In genomic region chr2:239054921-239055320, GRCh38 we compare ENCODE assay signal across 22 cellular contexts.
DNase-seq lines count a peak whose midpoint lies in the region; ATAC-seq and TF ChIP-seq lines count a peak whose summit lies in the region.
"Had no signal": no experiment of that assay in that cellular context is flagged by ENCODE, and none has a peak within 500 bp of the region (broad histone marks: within the 10 kb centered on the region; RNA-seq: fewer than 3 reads in every experiment).

No MANE protein-coding gene starts in this region.

- H3K36me3 ChIP-seq in spleen: peaks cover 0 to 100% (median 51%) of the 10 kb centered on the region in 6 donors
- H3K36me3 ChIP-seq: HAP-1 had no signal

- no peak overlapping the region for H3K4me3 Mint-ChIP-seq in activated CD8-positive, alpha-beta T cell treated with anti-CD3 and anti-CD28 coated beads, Interleukin-2, amount 10 ng/mL, durations not matched to agents 7 days and 5 days
- no peak overlapping the region for H3K4me3 Mint-ChIP-seq in activated CD8-positive, alpha-beta T cell treated with anti-CD3 and anti-CD28 coated beads for 36 hours
- no peak overlapping the region for H3K4me3 Mint-ChIP-seq in T-helper 17 cell
- H3K4me3 Mint-ChIP-seq: CD4-positive, alpha-beta memory T cell; HFFc6 had no signal

- H3K27ac Mint-ChIP-seq in activated CD8-positive, alpha-beta T cell treated with anti-CD3 and anti-CD28 coated beads, Interleukin-2, amount 10 ng/mL, durations not matched to agents 7 days and 5 days: peak overlapping the region; percentile 50
- H3K27ac Mint-ChIP-seq in activated CD8-positive, alpha-beta T cell treated with anti-CD3 and anti-CD28 coated beads for 36 hours: no peak overlapping the region
- H3K27ac Mint-ChIP-seq in T-helper 17 cell: peak overlapping the region; percentile 74
- H3K27ac Mint-ChIP-seq: HFFc6 had no signal

- intact Hi-C loops in activated CD8-positive, alpha-beta T cell treated with anti-CD3 and anti-CD28 coated beads for 36 hours (cut with micrococcal nuclease): no loop called here
- intact Hi-C loops in posterior vena cava (cut with DNase I): no loop called here
- intact Hi-C loops in spleen (cut with DNase I; ENCODE audit: low total_unique reads): no loop called here

- H3K9me3 ChIP-seq in T-helper 17 cell (ENCODE audit: control insufficient read depth, low read length, poor library complexity, severe bottlenecking): no peaks in the 10 kb centered on the region
- peaks cover 0 to 18% (median 13%) of the 10 kb centered on the region in 8 donors for H3K9me3 ChIP-seq in spleen
- H3K9me3 ChIP-seq: A549, BE2C, HAP-1 had no signal

- POLR2A ChIA-PET in activated CD8-positive, alpha-beta T cell treated with anti-CD3 and anti-CD28 coated beads, Interleukin-2, amount 10 ng/mL, durations not matched to agents 7 days and 5 days (lab: Charles Lee): no interaction called here
- POLR2A ChIA-PET in activated CD8-positive, alpha-beta T cell treated with anti-CD3 and anti-CD28 coated beads for 36 hours (lab: Charles Lee): no interaction called here

- no peak for ATAC-seq in activated CD8-positive, alpha-beta T cell treated with anti-CD3 and anti-CD28 coated beads, Interleukin-2, amount 10 ng/mL, durations not matched to agents 7 days and 5 days
- no peak for ATAC-seq in activated CD8-positive, alpha-beta T cell treated with anti-CD3 and anti-CD28 coated beads for 36 hours
- ATAC-seq in T-helper 17 cell: no peak
- ATAC-seq: A549 had no signal

- no peak for TF ChIP-seq CTCF in activated CD8-positive, alpha-beta T cell treated with anti-CD3 and anti-CD28 coated beads for 36 hours (IDR thresholded peaks at IDR 0.05)
- TF ChIP-seq CTCF in spleen (IDR thresholded peaks at IDR 0.05 in 8 of 11, conservative IDR thresholded peaks at IDR 0.05 in 3 of 11): no peak

- CTCF ChIA-PET in activated CD8-positive, alpha-beta T cell treated with anti-CD3 and anti-CD28 coated beads, Interleukin-2, amount 10 ng/mL, durations not matched to agents 7 days and 5 days (lab: Charles Lee): no interaction called here
- CTCF ChIA-PET in activated CD8-positive, alpha-beta T cell treated with anti-CD3 and anti-CD28 coated beads for 36 hours (lab: Charles Lee): no interaction called here

- H3K4me3 ChIP-seq in spleen: no peak overlapping the region
- H3K4me3 ChIP-seq: A549; BLaER1 treated with 17β-estradiol and CSF1 and Interleukin-3, amounts not matched to agents 10 nM and 100 nM; HAP-1 had no signal

- no peak for DNase-seq in activated CD8-positive, alpha-beta T cell treated with anti-CD3 and anti-CD28 coated beads, Interleukin-2, amount 10 ng/mL, durations not matched to agents 7 days and 5 days
- DNase-seq in activated CD8-positive, alpha-beta T cell treated with anti-CD3 and anti-CD28 coated beads for 36 hours: no peak
- DNase-seq in T-helper 17 cell: no peak
- DNase-seq in posterior vena cava (ENCODE audit: low spot score): peak; percentile 58
- DNase-seq in spleen: peak; percentile 6
- DNase-seq in NCI-H2107 (lab: John Stamatoyannopoulos, UW): no peak
- no peak for DNase-seq in SIG-M5 (lab: John Stamatoyannopoulos, UW)
- DNase-seq: 8988T; ACHN; AML-193; BE2C; Calu3; CD4-positive, alpha-beta memory T cell; COR-L47; DMS53; DMS79 treated with DMSO at 0.1 percent for 48 hours; GF-D8; GOT3; HFFc6 had no signal

- peaks cover 16% of the 10 kb centered on the region for H3K36me3 Mint-ChIP-seq in activated CD8-positive, alpha-beta T cell treated with anti-CD3 and anti-CD28 coated beads, Interleukin-2, amount 10 ng/mL, durations not matched to agents 7 days and 5 days (ENCODE audit: low read depth)
- peaks cover 6% of the 10 kb centered on the region for H3K36me3 Mint-ChIP-seq in activated CD8-positive, alpha-beta T cell treated with anti-CD3 and anti-CD28 coated beads for 36 hours (ENCODE audit: low read depth)
- H3K36me3 Mint-ChIP-seq in T-helper 17 cell (ENCODE audit: low read depth): peaks cover 14% of the 10 kb centered on the region

- peaks cover 0 to 6% (median 0%) of the 10 kb centered on the region in 6 donors for H3K4me1 ChIP-seq in spleen
- H3K4me1 ChIP-seq: A549, BE2C, HAP-1 had no signal

- no peak for TF ChIP-seq POLR2A in spleen (IDR thresholded peaks at IDR 0.05)

- H3K9me3 Mint-ChIP-seq in activated CD8-positive, alpha-beta T cell treated with anti-CD3 and anti-CD28 coated beads, Interleukin-2, amount 10 ng/mL, durations not matched to agents 7 days and 5 days (ENCODE audit: insufficient read depth): no peaks in the 10 kb centered on the region
- H3K9me3 Mint-ChIP-seq in activated CD8-positive, alpha-beta T cell treated with anti-CD3 and anti-CD28 coated beads for 36 hours: no peaks in the 10 kb centered on the region
- H3K9me3 Mint-ChIP-seq: CD4-positive, alpha-beta memory T cell; HFFc6 had no signal

- H3K27me3 ChIP-seq in spleen (replicated peaks in 1 of 7): no peaks in the 10 kb centered on the region
- H3K27me3 ChIP-seq: BE2C; BLaER1 treated with 17β-estradiol and CSF1 and Interleukin-3, amounts not matched to agents 10 nM and 100 nM had no signal

- WGBS in spleen, 5 donors: 95 to 99% (median 96%) methylated on average over 8 of the region's 8 CpGs

- H3K27ac ChIP-seq in spleen: no peak overlapping the region
- H3K27ac ChIP-seq: A549; BLaER1 treated with 17β-estradiol and CSF1 and Interleukin-3, amounts not matched to agents 10 nM and 100 nM had no signal

- H3K27me3 Mint-ChIP-seq in activated CD8-positive, alpha-beta T cell treated with anti-CD3 and anti-CD28 coated beads, Interleukin-2, amount 10 ng/mL, durations not matched to agents 7 days and 5 days (ENCODE audit: low read depth): no peaks in the 10 kb centered on the region
- no peaks in the 10 kb centered on the region for H3K27me3 Mint-ChIP-seq in activated CD8-positive, alpha-beta T cell treated with anti-CD3 and anti-CD28 coated beads for 36 hours
- no peaks in the 10 kb centered on the region for H3K27me3 Mint-ChIP-seq in T-helper 17 cell
- H3K27me3 Mint-ChIP-seq: CD4-positive, alpha-beta memory T cell had no signal

- no peaks in the 10 kb centered on the region for H3K4me1 Mint-ChIP-seq in activated CD8-positive, alpha-beta T cell treated with anti-CD3 and anti-CD28 coated beads, Interleukin-2, amount 10 ng/mL, durations not matched to agents 7 days and 5 days (ENCODE audit: low read depth)
- H3K4me1 Mint-ChIP-seq in activated CD8-positive, alpha-beta T cell treated with anti-CD3 and anti-CD28 coated beads for 36 hours (ENCODE audit: low read depth): no peaks in the 10 kb centered on the region
- peaks cover 8% of the 10 kb centered on the region for H3K4me1 Mint-ChIP-seq in T-helper 17 cell
- H3K4me1 Mint-ChIP-seq: CD4-positive, alpha-beta memory T cell had no signal

Comparison
In these comparisons a context has a peak if more than half of its experiments do, and no peak if none do; other contexts are left out.
1. DNase-seq: peak in posterior vena cava (single experiment) and spleen (single experiment); none in activated CD8-positive, alpha-beta T cell treated with anti-CD3 and anti-CD28 coated beads, Interleukin-2, amount 10 ng/mL, durations not matched to agents 7 days and 5 days (single experiment), activated CD8-positive, alpha-beta T cell treated with anti-CD3 and anti-CD28 coated beads for 36 hours (single experiment), T-helper 17 cell (0 of 3), NCI-H2107 (single experiment) and SIG-M5 (single experiment).